In the genomic region with DNA sequence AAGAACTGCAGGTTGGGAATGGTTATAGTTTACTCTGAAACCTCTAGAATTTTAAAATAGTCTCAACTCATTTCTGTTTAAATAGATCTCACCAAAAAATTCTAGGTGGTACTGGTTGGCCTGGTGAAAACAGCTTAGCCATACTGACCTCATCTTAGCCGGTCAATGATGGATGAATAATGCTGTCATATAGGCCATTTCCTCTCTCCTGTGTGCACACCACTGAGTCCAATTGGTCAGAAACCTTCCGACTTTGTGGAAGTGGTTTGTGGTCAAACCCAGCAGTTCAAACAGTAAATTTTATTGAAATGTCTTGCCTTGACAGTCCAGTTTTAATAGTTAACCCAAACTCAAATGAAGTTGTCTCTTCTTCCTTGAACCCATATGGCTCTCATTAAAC, we compare ENCODE assay signal across 2 cellular contexts.
A peak's percentile ranks its signal among the peaks of the same experiment; 100 is the strongest.
TF ChIP-seq lines count a peak whose summit lies in the region.

No MANE protein-coding gene starts in this region.

TF ChIP-seq in SK-N-SH, 30 proteins besides CTCF, POLR2A, EP300 and RAD21:
- TF ChIP-seq, protein P1, sequence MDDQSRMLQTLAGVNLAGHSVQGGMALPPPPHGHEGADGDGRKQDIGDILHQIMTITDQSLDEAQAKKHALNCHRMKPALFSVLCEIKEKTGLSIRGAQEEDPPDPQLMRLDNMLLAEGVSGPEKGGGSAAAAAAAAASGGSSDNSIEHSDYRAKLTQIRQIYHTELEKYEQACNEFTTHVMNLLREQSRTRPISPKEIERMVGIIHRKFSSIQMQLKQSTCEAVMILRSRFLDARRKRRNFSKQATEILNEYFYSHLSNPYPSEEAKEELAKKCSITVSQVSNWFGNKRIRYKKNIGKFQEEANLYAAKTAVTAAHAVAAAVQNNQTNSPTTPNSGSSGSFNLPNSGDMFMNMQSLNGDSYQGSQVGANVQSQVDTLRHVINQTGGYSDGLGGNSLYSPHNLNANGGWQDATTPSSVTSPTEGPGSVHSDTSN (IDR thresholded peaks at IDR 0.05), result 0 out of 2 replicates have a peak, but pooled peaks have one; percentile 17
- no peak for TF ChIP-seq TAF1 (IDR thresholded peaks at IDR 0.05; ENCODE audit: borderline replicate concordance, low read depth, low read length)

TF ChIP-seq in SK-N-SH treated with all-trans-retinoic acid at 6 μM for 48 hours, 23 proteins besides CTCF, POLR2A, EP300 and RAD21 (continued from another document):
- TF ChIP-seq, protein P2, sequence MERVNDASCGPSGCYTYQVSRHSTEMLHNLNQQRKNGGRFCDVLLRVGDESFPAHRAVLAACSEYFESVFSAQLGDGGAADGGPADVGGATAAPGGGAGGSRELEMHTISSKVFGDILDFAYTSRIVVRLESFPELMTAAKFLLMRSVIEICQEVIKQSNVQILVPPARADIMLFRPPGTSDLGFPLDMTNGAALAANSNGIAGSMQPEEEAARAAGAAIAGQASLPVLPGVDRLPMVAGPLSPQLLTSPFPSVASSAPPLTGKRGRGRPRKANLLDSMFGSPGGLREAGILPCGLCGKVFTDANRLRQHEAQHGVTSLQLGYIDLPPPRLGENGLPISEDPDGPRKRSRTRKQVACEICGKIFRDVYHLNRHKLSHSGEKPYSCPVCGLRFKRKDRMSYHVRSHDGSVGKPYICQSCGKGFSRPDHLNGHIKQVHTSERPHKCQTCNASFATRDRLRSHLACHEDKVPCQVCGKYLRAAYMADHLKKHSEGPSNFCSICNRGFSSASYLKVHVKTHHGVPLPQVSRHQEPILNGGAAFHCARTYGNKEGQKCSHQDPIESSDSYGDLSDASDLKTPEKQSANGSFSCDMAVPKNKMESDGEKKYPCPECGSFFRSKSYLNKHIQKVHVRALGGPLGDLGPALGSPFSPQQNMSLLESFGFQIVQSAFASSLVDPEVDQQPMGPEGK (CRISPR knock-in tag; IDR thresholded peaks at IDR 0.05; ENCODE audit: borderline replicate concordance), result no peak
- TF ChIP-seq, protein P3, sequence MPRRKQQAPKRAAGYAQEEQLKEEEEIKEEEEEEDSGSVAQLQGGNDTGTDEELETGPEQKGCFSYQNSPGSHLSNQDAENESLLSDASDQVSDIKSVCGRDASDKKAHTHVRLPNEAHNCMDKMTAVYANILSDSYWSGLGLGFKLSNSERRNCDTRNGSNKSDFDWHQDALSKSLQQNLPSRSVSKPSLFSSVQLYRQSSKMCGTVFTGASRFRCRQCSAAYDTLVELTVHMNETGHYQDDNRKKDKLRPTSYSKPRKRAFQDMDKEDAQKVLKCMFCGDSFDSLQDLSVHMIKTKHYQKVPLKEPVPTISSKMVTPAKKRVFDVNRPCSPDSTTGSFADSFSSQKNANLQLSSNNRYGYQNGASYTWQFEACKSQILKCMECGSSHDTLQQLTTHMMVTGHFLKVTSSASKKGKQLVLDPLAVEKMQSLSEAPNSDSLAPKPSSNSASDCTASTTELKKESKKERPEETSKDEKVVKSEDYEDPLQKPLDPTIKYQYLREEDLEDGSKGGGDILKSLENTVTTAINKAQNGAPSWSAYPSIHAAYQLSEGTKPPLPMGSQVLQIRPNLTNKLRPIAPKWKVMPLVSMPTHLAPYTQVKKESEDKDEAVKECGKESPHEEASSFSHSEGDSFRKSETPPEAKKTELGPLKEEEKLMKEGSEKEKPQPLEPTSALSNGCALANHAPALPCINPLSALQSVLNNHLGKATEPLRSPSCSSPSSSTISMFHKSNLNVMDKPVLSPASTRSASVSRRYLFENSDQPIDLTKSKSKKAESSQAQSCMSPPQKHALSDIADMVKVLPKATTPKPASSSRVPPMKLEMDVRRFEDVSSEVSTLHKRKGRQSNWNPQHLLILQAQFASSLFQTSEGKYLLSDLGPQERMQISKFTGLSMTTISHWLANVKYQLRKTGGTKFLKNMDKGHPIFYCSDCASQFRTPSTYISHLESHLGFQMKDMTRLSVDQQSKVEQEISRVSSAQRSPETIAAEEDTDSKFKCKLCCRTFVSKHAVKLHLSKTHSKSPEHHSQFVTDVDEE (CRISPR knock-in tag; IDR thresholded peaks at IDR 0.05), result no peak
TF ChIP-seq in SK-N-SH treated with all-trans-retinoic acid at 6 μM for 48 hours: peak in this region for 0.
